ENCODE assay signal across 8 cellular contexts in the genomic region with DNA sequence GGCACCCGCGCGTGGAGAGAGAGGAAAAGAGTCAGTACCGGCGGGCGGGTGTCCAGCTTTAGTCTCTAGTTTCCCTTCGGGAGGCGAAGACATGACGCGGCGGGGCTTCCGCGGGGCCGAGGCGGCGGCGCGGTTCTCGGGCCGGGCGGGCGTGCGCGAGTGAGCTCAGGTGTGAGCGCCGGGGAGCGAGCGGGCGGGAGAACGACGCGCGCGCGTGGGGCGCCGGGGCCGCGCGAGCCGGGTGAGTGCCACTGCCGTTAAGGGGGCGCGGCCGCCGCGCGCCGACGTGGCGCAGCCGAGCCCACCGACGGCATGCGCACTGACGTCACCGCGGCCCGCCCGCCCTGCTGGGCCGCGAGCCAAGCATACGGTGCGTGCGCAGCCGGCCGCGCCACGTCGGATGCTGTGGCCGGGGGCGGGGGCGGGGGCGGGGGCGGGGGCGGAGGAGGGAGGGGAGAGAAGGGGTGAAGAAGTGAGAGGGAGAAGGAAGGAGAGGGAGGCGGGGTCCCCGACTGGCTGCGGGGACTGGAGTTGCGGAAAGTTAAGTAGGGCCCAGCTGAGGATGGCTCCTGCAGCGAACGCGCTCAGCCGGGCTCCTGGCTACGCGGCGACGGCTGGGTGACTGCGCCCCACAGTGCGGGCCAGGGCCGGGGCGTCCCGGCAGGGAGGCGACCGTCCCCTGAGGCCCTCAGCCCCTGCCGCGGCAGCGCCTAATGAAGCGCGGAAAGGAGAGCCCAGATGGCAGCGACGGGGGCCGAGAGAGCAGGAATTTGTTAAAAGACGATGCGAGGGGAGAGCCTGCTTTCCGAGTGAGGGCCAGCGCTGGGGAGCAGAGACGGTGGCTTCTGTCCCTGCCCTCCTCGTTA. TPM values are rescaled to one million over a fixed set of nuclear protein-coding genes. Genes with fewer than 3 reads are reported as not detected.
DNase-seq lines count a peak whose midpoint lies in the region; ATAC-seq and TF ChIP-seq lines count a peak whose summit lies in the region.

A gene with protein sequence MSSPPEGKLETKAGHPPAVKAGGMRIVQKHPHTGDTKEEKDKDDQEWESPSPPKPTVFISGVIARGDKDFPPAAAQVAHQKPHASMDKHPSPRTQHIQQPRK (minus strand): TSS at position 259 of the 866 bp plus-strand sequence. CDS start 166 bp downstream, at position 93.

- ATAC-seq in GM18498 (IDR thresholded peaks at IDR 0.05; ENCODE audit: unreplicated experiment): peak; percentile 86
- ATAC-seq in HG02852 (IDR thresholded peaks at IDR 0.05; ENCODE audit: unreplicated experiment): peak; percentile 75
- peak; percentile 86 to 91 for ATAC-seq in right cardiac atrium

- peak; percentile 65 for DNase-seq in NCI-H1436 treated with DMSO at 0.1 percent for 48 hours (lab: John Stamatoyannopoulos, UW)
- peak in 57 of 58 donors; percentile 17 to 82 (median 67) for DNase-seq in anterior cingulate cortex (lab: John Stamatoyannopoulos, UW)
- DNase-seq in right cardiac atrium: peak; percentile 87 to 96 (median 96)
- DNase-seq in putamen (ENCODE audit: low spot score): peak; percentile 82
- DNase-seq in uterus: peak; percentile 87 to 91

- TF ChIP-seq CTCF in uterus (IDR thresholded peaks at IDR 0.05): peak in 1 of 4 experiments; percentile 2

- under 1% methylated on average over 108 of the region's 109 CpGs for WGBS in right cardiac atrium

- peak; percentile 79 to 94 for TF ChIP-seq POLR2A in uterus (IDR thresholded peaks at IDR 0.05)

- peak within 1 kb of the TSS; percentile 99 for H3K27ac ChIP-seq in right cardiac atrium (ENCODE audit: low read length)
- H3K27ac ChIP-seq in uterus: peak within 1 kb of the TSS; percentile 97 to 99

- H3K4me1 ChIP-seq in right cardiac atrium (ENCODE audit: control insufficient read depth, insufficient read depth, low read length) (peaks cover 7% of the 10 kb centered on the region), uterus (peaks cover 0 to 15% of the 10 kb centered on the region in 2 donors)

- H3K9me3 ChIP-seq in right cardiac atrium (ENCODE audit: control insufficient read depth, low read length) (peaks cover 2% of the 10 kb centered on the region), uterus (no peaks in the 10 kb centered on the region)

- H3K36me3 ChIP-seq in uterus: no peaks in the 10 kb centered on the region

- intact Hi-C loops in T-helper 2 cell treated with Interferon-gamma antibody and Interleukin-4, amounts not matched to agents 100 ng/mL and 5 ng/mL, for 36 hours (cut with micrococcal nuclease): loop anchor here (1.0 to 2.0 kb wide), 6 partner anchors 56 to 512 kb away; a partner anchor contains a TSS
- intact Hi-C loops in right cardiac atrium (cut with DNase I): no loop called here
- intact Hi-C loops in uterus (cut with DNase I; ENCODE audit: low total_unique reads): loop anchor here (2.0 kb wide), 1 partner anchor 40 kb away; no protein-coding TSS in a partner anchor

- no peaks in the 10 kb centered on the region for H3K27me3 ChIP-seq in right cardiac atrium (ENCODE audit: control insufficient read depth, insufficient read depth)
- H3K27me3 ChIP-seq in uterus: no peaks in the 10 kb centered on the region

- H3K4me3 ChIP-seq in right cardiac atrium (ENCODE audit: low read length): peak within 1 kb of the TSS; percentile 93
- peak within 1 kb of the TSS; percentile 44 to 94 for H3K4me3 ChIP-seq in uterus

RNA-seq across cellular contexts. Expression of the gene that starts here (rescaled TPM):
- 63.2 and 65.8 TPM in 2 replicates for total RNA-seq in T-helper 2 cell treated with Interferon-gamma antibody and Interleukin-4, amounts not matched to agents 100 ng/mL and 5 ng/mL, for 36 hours
- 10 to 100 TPM; 49.3 to 77.0 (median 61.5) TPM for total RNA-seq in right cardiac atrium
- 43.2 TPM for polyA plus RNA-seq in right cardiac atrium
- total RNA-seq in uterus: 10 to 100 TPM; 38.2 to 83.9 (median 50.0) TPM

Comparison
In these comparisons a context has a peak if more than half of its experiments do, and no peak if none do; other contexts are left out.
1. Peak in every context shown above with its lines: DNase-seq, ATAC-seq, H3K4me3 ChIP-seq and H3K27ac ChIP-seq.
2. intact Hi-C loops: an anchor here in T-helper 2 cell treated with Interferon-gamma antibody and Interleukin-4, amounts not matched to agents 100 ng/mL and 5 ng/mL, for 36 hours (1.0 to 2.0 kb wide) and uterus (2.0 kb wide); none called in right cardiac atrium.